23 cellular contexts compared by ENCODE assay signal in genomic region chr4:75973770-75974169, GRCh38. TPM values are rescaled to one million over a fixed set of nuclear protein-coding genes. Genes with fewer than 3 reads are reported as not detected.
DNase-seq lines count a peak whose midpoint lies in the region; FAIRE-seq and TF ChIP-seq lines count a peak whose summit lies in the region.
"Had no signal": no experiment of that assay in that cellular context is flagged by ENCODE, and none has a peak within 500 bp of the region (broad histone marks: within the 10 kb centered on the region; RNA-seq: fewer than 3 reads in every experiment).

No MANE protein-coding gene starts in this region.

- H2BK120ac ChIP-seq in trophoblast cell (ENCODE audit: insufficient read depth, low read length, poor library complexity): no peak overlapping the region

- H3K14ac ChIP-seq in trophoblast cell (ENCODE audit: low read length): no peak overlapping the region

- H4K12ac ChIP-seq in trophoblast cell (ENCODE audit: low read depth, low read length): no peak overlapping the region

- no peak overlapping the region for H2BK5ac ChIP-seq in trophoblast cell (ENCODE audit: low read depth, low read length, poor library complexity)

- no peak for TF ChIP-seq CTCF in dorsolateral prefrontal cortex (IDR thresholded peaks at IDR 0.05 in 54 of 56, conservative IDR thresholded peaks at IDR 0.05 in 2 of 56; ENCODE audit: low read depth in 1 of 56, partially characterized antibody in 56 of 56)
- no peak for TF ChIP-seq CTCF in foreskin fibroblast (IDR thresholded peaks at IDR 0.05; ENCODE audit: low read depth, low read length)

- H3K27ac ChIP-seq in trophoblast cell (ENCODE audit: low read depth, low read length): no peak overlapping the region
- no peak overlapping the region for H3K27ac ChIP-seq in caudate nucleus (ENCODE audit: low read depth, low read length)
- H3K27ac ChIP-seq in dorsolateral prefrontal cortex: no peak overlapping the region
- H3K27ac ChIP-seq: C4-2B had no signal

- H3K23ac ChIP-seq in trophoblast cell (ENCODE audit: low read length): peak overlapping the region; percentile 17

- peak; percentile 68 for FAIRE-seq in TTC549 (lab: Jason Lieb, UNC)
- FAIRE-seq: A204.1, GM12878, HTR-8/SVneo had no signal

- no peaks in the 10 kb centered on the region for H3K4me1 ChIP-seq in trophoblast cell (ENCODE audit: control insufficient read depth in 1 of 2, insufficient read depth in 2 of 2, low read length in 2 of 2)
- H3K4me1 ChIP-seq: Caco-2, HAP-1 had no signal

- no peak overlapping the region for H3K18ac ChIP-seq in trophoblast cell (ENCODE audit: low read length)

- peaks cover 20 to 32% of the 10 kb centered on the region in 2 experiments for H3K36me3 ChIP-seq in trophoblast cell (ENCODE audit: control insufficient read depth in 1 of 2, insufficient read depth in 2 of 2, low read length in 2 of 2)

- no peak overlapping the region for H3K4me3 ChIP-seq in trophoblast cell (ENCODE audit: low read depth, low read length)
- H3K4me3 ChIP-seq in dorsolateral prefrontal cortex: no peak overlapping the region
- H3K4me3 ChIP-seq in foreskin fibroblast (ENCODE audit: low read depth in 1 of 2, low read length in 2 of 2): no peak overlapping the region
- H3K4me3 ChIP-seq: GM12878, HAP-1 had no signal

- H2AK5ac ChIP-seq in trophoblast cell (ENCODE audit: low read length): no peak overlapping the region

- no peaks in the 10 kb centered on the region for H3K9me3 ChIP-seq in trophoblast cell (ENCODE audit: insufficient read depth, low read depth, low read length)
- H3K9me3 ChIP-seq: Caco-2, HAP-1 had no signal

- H4K8ac ChIP-seq in trophoblast cell (ENCODE audit: low read depth, low read length): no peak overlapping the region

- DNase-seq in DMS114 treated with DMSO at 0.1 percent for 48 hours (lab: John Stamatoyannopoulos, UW; ENCODE audit: unreplicated experiment) (peak; percentile 45), kidney glomerular epithelial cell (lab: John Stamatoyannopoulos, UW) (peak; percentile 46), trophoblast cell (no peak), caudate nucleus (lab: John Stamatoyannopoulos, UW) (no peak), dorsolateral prefrontal cortex (no peak), foreskin fibroblast (no peak)
- no peak for DNase-seq in stimulated activated CD4-positive, alpha-beta T cell treated with anti-CD3 and anti-CD28 coated beads, Interleukin-4, amount 100 ng/mL, for 4 hours
- DNase-seq: AML-193; Caco-2; CD4-positive, alpha-beta T cell; DND-41; EL; KG1 had no signal

- no peak overlapping the region for H3K4me2 ChIP-seq in trophoblast cell (ENCODE audit: low read length)

- H3K4ac ChIP-seq in trophoblast cell (ENCODE audit: low read depth, low read length): no peak overlapping the region

- peak overlapping the region; percentile 18 for H3K9ac ChIP-seq in trophoblast cell (ENCODE audit: low read length)

- H3K79me2 ChIP-seq in trophoblast cell (ENCODE audit: control insufficient read depth, insufficient read depth, low read length, poor library complexity): no peaks in the 10 kb centered on the region

- H2BK12ac ChIP-seq in trophoblast cell (ENCODE audit: low read length): no peak overlapping the region

- no peaks in the 10 kb centered on the region for H3K79me1 ChIP-seq in trophoblast cell (ENCODE audit: low read length)

- H4K91ac ChIP-seq in trophoblast cell (ENCODE audit: low read depth, low read length): no peak overlapping the region

- H3K27me3 ChIP-seq in trophoblast cell (ENCODE audit: insufficient read depth, low read length) (no peaks in the 10 kb centered on the region), dorsolateral prefrontal cortex (no peaks in the 10 kb centered on the region)

- intact Hi-C loops in dorsolateral prefrontal cortex (cut with DNase I): no loop called here

- no peak overlapping the region for H2AFZ ChIP-seq in trophoblast cell (ENCODE audit: insufficient read depth, low read length, poor library complexity)

RNA-seq across cellular contexts. Expression of gene SDAD1, which starts 17.0 kb away (rescaled TPM):
- 27.0 and 27.4 TPM in 2 replicates for polyA plus RNA-seq in trophoblast cell (2013)
- 10 to 100 TPM; 23.7 to 61.0 (median 42.7) TPM for total RNA-seq in dorsolateral prefrontal cortex

RNA-seq across cellular contexts. Expression of gene NAAA, which starts 33.0 kb away (rescaled TPM):
- 5.9 and 6.0 TPM in 2 replicates for polyA plus RNA-seq in trophoblast cell (2013)
- total RNA-seq in dorsolateral prefrontal cortex: 10 to 100 TPM; 15.3 to 37.5 (median 26.1) TPM

RNA-seq across cellular contexts. Expression of gene CXCL9, which starts 33.5 kb away (rescaled TPM):
- polyA plus RNA-seq in trophoblast cell (2013): not detected in 2 replicates
- total RNA-seq in dorsolateral prefrontal cortex: 1 to 10 TPM in 3 of 120 experiments, under 1 TPM in 14, not detected in 103; 0.18 to 9.4 (median 0.25) TPM
- total RNA-seq: Caco-2; CD4-positive, alpha-beta T cell; G401; H4 had no signal
- polyA plus RNA-seq: BJ, IgD-negative memory B cell had no signal

RNA-seq across cellular contexts. Expression of gene CXCL10, which starts 49.5 kb away (rescaled TPM):
- 0.07 and 0.12 TPM in 2 replicates for polyA plus RNA-seq in trophoblast cell (2013)
- total RNA-seq in dorsolateral prefrontal cortex: 10 to 100 TPM in 4 of 120 experiments, 1 to 10 TPM in 24, under 1 TPM in 32, not detected in 60; 0.36 to 43.6 (median 0.84) TPM
- total RNA-seq: Caco-2; CD4-positive, alpha-beta T cell; G401 had no signal
- polyA plus RNA-seq: BJ had no signal

Comparison
In these comparisons a context has a peak if more than half of its experiments do, and no peak if none do; other contexts are left out.
1. DNase-seq: peak in DMS114 treated with DMSO at 0.1 percent for 48 hours (single experiment) and kidney glomerular epithelial cell (single experiment); none in trophoblast cell (0 of 2), caudate nucleus (0 of 61), dorsolateral prefrontal cortex (0 of 10), stimulated activated CD4-positive, alpha-beta T cell treated with anti-CD3 and anti-CD28 coated beads, Interleukin-4, amount 100 ng/mL, for 4 hours (0 of 2) and foreskin fibroblast (0 of 2).